In genomic region chr1:8238141-8239038, GRCh38 we compare ENCODE assay signal across 10 cellular contexts.
DNase-seq lines count a peak whose midpoint lies in the region; ATAC-seq and TF ChIP-seq lines count a peak whose summit lies in the region.
"Had no signal": no experiment of that assay in that cellular context is flagged by ENCODE, and none has a peak within 500 bp of the region (broad histone marks: within the 10 kb centered on the region; RNA-seq: fewer than 3 reads in every experiment).

No MANE protein-coding gene starts in this region.

- intact Hi-C loops in HCT116 (cut with micrococcal nuclease) (no loop called here), left ventricle myocardium inferior (cut with micrococcal nuclease) (no loop called here), spleen (cut with DNase I; ENCODE audit: low total_unique reads) (no loop called here)

- H4K20me1 ChIP-seq in HCT116 (ENCODE audit: insufficient read depth): no peaks in the 10 kb centered on the region

- RAD21 ChIA-PET in HCT116 (lab: Charles Lee; ENCODE audit: low non-redundant PET in 1 of 2, low total read pairs in 2 of 2, uncharacterized antibody in 2 of 2, unreplicated experiment in 2 of 2): interaction anchor here (0.7 to 1.3 kb wide), 4 partner anchors 8 to 134 kb away, joined by 4 to 8 read pairs (median 5); no protein-coding TSS in a partner anchor

- peak overlapping the region; percentile 74 for H2AFZ ChIP-seq in HCT116 (ENCODE audit: low read depth, low read length, poor library complexity, severe bottlenecking)

- H3K36me3 ChIP-seq in HCT116 (ENCODE audit: control insufficient read depth in 1 of 2, insufficient read depth in 2 of 2, low read length in 2 of 2): no peaks in the 10 kb centered on the region
- H3K36me3 ChIP-seq in left ventricle myocardium inferior: no peaks in the 10 kb centered on the region
- H3K36me3 ChIP-seq in spleen: no peaks in the 10 kb centered on the region
- H3K36me3 ChIP-seq in MG63: no peaks in the 10 kb centered on the region

- CTCF ChIA-PET in HCT116 (lab: Charles Lee): interaction anchor here (0.9 kb wide), 1 partner anchor 105 kb away, joined by 4 read pairs; no protein-coding TSS in a partner anchor

- H3K27ac ChIP-seq in HCT116 (ENCODE audit: low read depth, low read length) (peak overlapping the region; percentile 62), VCaP (peak overlapping the region; percentile 62), left ventricle myocardium inferior (replicated peaks) (peak overlapping the region; percentile 55), spleen (peak overlapping the region in 5 of 8 donors; percentile 33 to 52 (median 44))

- no TSS peak for BruUV-seq in HCT116 (replicated peaks; lab: Mats Ljungman, UMichigan)

- 0 out of 2 replicates have a peak, but pooled peaks have one; percentile 8 for TF ChIP-seq RAD21 in HCT116 (IDR thresholded peaks at IDR 0.05; ENCODE audit: low read depth)

- no peaks in the 10 kb centered on the region for H3K27me3 ChIP-seq in HCT116 (ENCODE audit: insufficient read depth, low read length)
- peaks cover 29% of the 10 kb centered on the region for H3K27me3 ChIP-seq in left ventricle myocardium inferior (ENCODE audit: low read depth)
- H3K27me3 ChIP-seq in spleen (replicated peaks in 1 of 7): peaks cover 0 to 17% (median 0%) of the 10 kb centered on the region in 7 donors
- H3K27me3 ChIP-seq in MG63: no peaks in the 10 kb centered on the region

- H3K9ac ChIP-seq in HCT116 (ENCODE audit: low read length): peak overlapping the region; percentile 25

- no peaks in the 10 kb centered on the region for H3K9me2 ChIP-seq in HCT116 (ENCODE audit: insufficient read depth)

- H3K4me3 ChIP-seq in HCT116 (replicated peaks in 1 of 2; ENCODE audit: low read depth in 1 of 2, low read length in 2 of 2) (peak overlapping the region in 1 of 2 experiments; percentile 7; a peak in 1 of 4 replicates), left ventricle myocardium inferior (no peak overlapping the region), spleen (no peak overlapping the region), MG63 (no peak overlapping the region)

- ATAC-seq in HCT116: peak; percentile 10; the same call in 1 of the 2 replicates
- no peak for ATAC-seq in GM21381 (IDR thresholded peaks at IDR 0.05; ENCODE audit: unreplicated experiment)

- WGBS in spleen, 5 donors: 68 to 76% (median 73%) methylated on average over 20 of the region's 20 CpGs

- no peaks in the 10 kb centered on the region for H3K9me3 ChIP-seq in HCT116 (ENCODE audit: control insufficient read depth in 1 of 2, insufficient read depth in 1 of 2, low read depth in 1 of 2, low read length in 2 of 2)
- H3K9me3 ChIP-seq in left ventricle myocardium inferior (replicated peaks): no peaks in the 10 kb centered on the region
- H3K9me3 ChIP-seq in spleen: no peaks in the 10 kb centered on the region
- no peaks in the 10 kb centered on the region for H3K9me3 ChIP-seq in MG63

- TF ChIP-seq POLR2A in HCT116 (IDR thresholded peaks at IDR 0.05; ENCODE audit: borderline replicate concordance, extremely low read depth, insufficient read depth, insufficient read length) (no peak), spleen (IDR thresholded peaks at IDR 0.05) (no peak)

- peaks cover 25 to 46% of the 10 kb centered on the region in 2 experiments for H3K4me1 ChIP-seq in HCT116 (ENCODE audit: control insufficient read depth in 1 of 2, insufficient read depth in 2 of 2, low read length in 2 of 2)
- H3K4me1 ChIP-seq in left ventricle myocardium inferior: no peaks in the 10 kb centered on the region
- H3K4me1 ChIP-seq in spleen: peaks cover 0 to 13% (median 4%) of the 10 kb centered on the region in 6 donors

- H3K4me2 ChIP-seq in HCT116 (ENCODE audit: low read length): peak overlapping the region; percentile 54

- DNase-seq in HCT116 (ENCODE audit: low read depth, low spot score) (no peak), left ventricle myocardium inferior (no peak), spleen (peak; percentile 16), MG63 (no peak), HUDEP-2 (lab: John Stamatoyannopoulos, UW; ENCODE audit: unreplicated experiment in 76 of 76) (no peak)
- DNase-seq in stimulated activated CD8-positive, alpha-beta memory T cell treated with anti-CD3 and anti-CD28 coated beads, Interleukin-4, amount 100 ng/mL, for 48 hours: no peak
- DNase-seq: activated CD8-positive, alpha-beta memory T cell treated with anti-CD3 and anti-CD28 coated beads, Interleukin-2, amount 50 U/mL, for 48 hours; stimulated activated CD4-positive, alpha-beta T cell treated with anti-CD3 and anti-CD28 coated beads, Interleukin-2, amount 100 ng/mL, for 48 hours had no signal

- no peaks in the 10 kb centered on the region for H3K79me2 ChIP-seq in HCT116 (ENCODE audit: insufficient read depth, low read length)

- POLR2A ChIA-PET in HCT116 (lab: Charles Lee): interaction anchor here (0.7 to 0.9 kb wide), 4 partner anchors 43 to 50 kb away, joined by 3 to 4 read pairs (median 3); no protein-coding TSS in a partner anchor

- no peak for TF ChIP-seq CTCF in HCT116 (IDR thresholded peaks at IDR 0.05 in 2 of 3, conservative IDR thresholded peaks at IDR 0.05 in 1 of 3; ENCODE audit: borderline replicate concordance in 1 of 3, insufficient read depth in 1 of 3, low read depth in 2 of 3, low read length in 2 of 3)
- TF ChIP-seq CTCF in VCaP (conservative IDR thresholded peaks at IDR 0.05): no peak
- TF ChIP-seq CTCF in left ventricle myocardium inferior (IDR thresholded peaks at IDR 0.05; ENCODE audit: borderline replicate concordance): no peak
- no peak for TF ChIP-seq CTCF in spleen (IDR thresholded peaks at IDR 0.05 in 8 of 11, conservative IDR thresholded peaks at IDR 0.05 in 3 of 11)

TF ChIP-seq in HCT116, 20 proteins besides CTCF, POLR2A, EP300 and RAD21:
- no peak for TF ChIP-seq ZFX (IDR thresholded peaks at IDR 0.05)
- TF ChIP-seq JUND (IDR thresholded peaks at IDR 0.05): no peak
- TF ChIP-seq, protein P1, sequence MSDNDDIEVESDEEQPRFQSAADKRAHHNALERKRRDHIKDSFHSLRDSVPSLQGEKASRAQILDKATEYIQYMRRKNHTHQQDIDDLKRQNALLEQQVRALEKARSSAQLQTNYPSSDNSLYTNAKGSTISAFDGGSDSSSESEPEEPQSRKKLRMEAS (IDR thresholded peaks at IDR 0.05): 0 out of 2 replicates have a peak, but pooled peaks have one; percentile 21
- TF ChIP-seq CBX3 (IDR thresholded peaks at IDR 0.05; ENCODE audit: low read depth): no peak; the same call in 1 of the 2 replicates
TF ChIP-seq in HCT116: peak in this region for 1.
